1 cellular context compared by ENCODE assay signal in the genomic region with DNA sequence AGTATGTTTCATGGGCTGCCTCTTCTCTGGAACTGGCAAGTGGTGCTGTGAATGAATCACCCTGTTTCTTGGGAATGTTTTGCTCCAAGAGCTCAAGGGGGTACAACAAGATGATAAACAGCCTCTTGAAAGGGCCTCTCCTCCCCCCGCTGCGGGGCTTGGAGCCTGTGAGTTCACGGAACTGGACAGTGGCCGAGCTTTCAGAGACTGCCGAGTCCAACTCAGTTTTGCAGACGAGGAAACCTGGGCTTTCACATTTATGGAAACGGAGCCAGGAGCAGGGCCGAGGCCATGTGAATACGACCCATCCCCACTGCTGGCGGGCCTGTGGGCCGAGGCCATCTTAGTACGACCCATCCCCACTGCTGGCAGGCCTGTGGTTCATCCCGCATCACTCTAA.
TF ChIP-seq lines count a peak whose summit lies in the region.

No MANE protein-coding gene starts in this region.

TF ChIP-seq in HEK293, 187 proteins besides CTCF, POLR2A, EP300 and RAD21 (continued from another document):
- TF ChIP-seq, protein P1, sequence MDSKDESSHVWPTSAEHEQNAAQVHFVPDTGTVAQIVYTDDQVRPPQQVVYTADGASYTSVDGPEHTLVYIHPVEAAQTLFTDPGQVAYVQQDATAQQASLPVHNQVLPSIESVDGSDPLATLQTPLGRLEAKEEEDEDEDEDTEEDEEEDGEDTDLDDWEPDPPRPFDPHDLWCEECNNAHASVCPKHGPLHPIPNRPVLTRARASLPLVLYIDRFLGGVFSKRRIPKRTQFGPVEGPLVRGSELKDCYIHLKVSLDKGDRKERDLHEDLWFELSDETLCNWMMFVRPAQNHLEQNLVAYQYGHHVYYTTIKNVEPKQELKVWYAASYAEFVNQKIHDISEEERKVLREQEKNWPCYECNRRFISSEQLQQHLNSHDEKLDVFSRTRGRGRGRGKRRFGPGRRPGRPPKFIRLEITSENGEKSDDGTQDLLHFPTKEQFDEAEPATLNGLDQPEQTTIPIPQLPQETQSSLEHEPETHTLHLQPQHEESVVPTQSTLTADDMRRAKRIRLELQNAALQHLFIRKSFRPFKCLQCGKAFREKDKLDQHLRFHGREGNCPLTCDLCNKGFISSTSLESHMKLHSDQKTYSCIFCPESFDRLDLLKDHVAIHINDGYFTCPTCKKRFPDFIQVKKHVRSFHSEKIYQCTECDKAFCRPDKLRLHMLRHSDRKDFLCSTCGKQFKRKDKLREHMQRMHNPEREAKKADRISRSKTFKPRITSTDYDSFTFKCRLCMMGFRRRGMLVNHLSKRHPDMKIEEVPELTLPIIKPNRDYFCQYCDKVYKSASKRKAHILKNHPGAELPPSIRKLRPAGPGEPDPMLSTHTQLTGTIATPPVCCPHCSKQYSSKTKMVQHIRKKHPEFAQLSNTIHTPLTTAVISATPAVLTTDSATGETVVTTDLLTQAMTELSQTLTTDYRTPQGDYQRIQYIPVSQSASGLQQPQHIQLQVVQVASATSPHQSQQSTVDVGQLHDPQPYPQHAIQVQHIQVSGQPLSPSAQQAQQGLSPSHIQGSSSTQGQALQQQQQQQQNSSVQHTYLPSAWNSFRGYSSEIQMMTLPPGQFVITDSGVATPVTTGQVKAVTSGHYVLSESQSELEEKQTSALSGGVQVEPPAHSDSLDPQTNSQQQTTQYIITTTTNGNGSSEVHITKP (tag by site-specific recombination; IDR thresholded peaks at IDR 0.05): peak; percentile 72; the same call in 1 of the 2 replicates
